ENCODE assay signal across 29 cellular contexts in the genomic region with DNA sequence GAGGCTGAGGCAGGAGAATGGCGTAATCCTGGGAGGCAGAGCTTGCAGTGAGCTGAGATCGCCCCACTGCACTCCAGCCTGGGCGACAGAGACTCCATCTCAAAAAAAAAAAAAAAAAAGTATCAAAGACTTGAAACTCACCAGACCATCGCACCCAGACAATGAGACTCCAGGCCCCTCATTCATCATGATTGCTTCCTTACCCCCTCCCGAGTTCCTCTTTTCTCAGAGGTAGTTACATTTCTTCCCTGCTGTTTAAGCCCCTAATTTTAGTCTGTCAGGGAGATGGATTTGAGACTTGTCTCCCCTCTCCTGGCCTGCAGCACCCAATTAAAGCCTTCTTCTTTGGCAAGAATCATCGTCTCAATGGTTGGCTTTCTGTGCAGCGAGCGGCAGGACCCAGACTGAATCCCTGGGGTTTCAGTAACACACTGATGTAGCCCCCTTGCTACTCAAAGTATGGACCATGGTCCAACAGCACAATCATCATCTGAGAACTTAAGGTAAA.
"Had no signal": no experiment of that assay in that cellular context is flagged by ENCODE, and none has a peak within 500 bp of the region (broad histone marks: within the 10 kb centered on the region; RNA-seq: fewer than 3 reads in every experiment).

No MANE protein-coding gene starts in this region.

- H3K9me3 Mint-ChIP-seq: natural killer cell treated with Interleukin-12 subunit alpha and Interleukin-12 subunit beta and Interleukin-15 and Interleukin-18, amount 100 ng/mL, for 72 hours; stimulated activated naive CD8-positive, alpha-beta T cell treated with anti-CD3 and anti-CD28 coated beads, Interleukin-15, amount 100 ng/mL, for 72 hours; type B pancreatic cell had no signal

- H3K27me3 Mint-ChIP-seq: stimulated activated naive CD8-positive, alpha-beta T cell treated with anti-CD3 and anti-CD28 coated beads, Interleukin-15, amount 100 ng/mL, for 72 hours; type B pancreatic cell had no signal

- H3K9me3 ChIP-seq: neutrophil, pancreas, psoas muscle, suprapubic skin, testis, tibial artery, transverse colon, upper lobe of right lung, uterus had no signal

- H3K4me1 Mint-ChIP-seq: naive thymus-derived CD8-positive, alpha-beta T cell; stimulated activated naive CD8-positive, alpha-beta T cell treated with anti-CD3 and anti-CD28 coated beads, Interleukin-15, amount 100 ng/mL, for 72 hours had no signal

- H3K4me3 Mint-ChIP-seq: natural killer cell treated with Interleukin-12 subunit alpha and Interleukin-12 subunit beta and Interleukin-15 and Interleukin-18, amount 100 ng/mL, for 72 hours; nephron progenitor cell; neural crest cell; stimulated activated memory B cell treated with anti-CD40 and anti-IgM and Interleukin-4, amounts not matched to agents 10 μg/mL and 1 μg/mL and 100 μg/mL, for 72 hours; stimulated activated naive CD8-positive, alpha-beta T cell treated with anti-CD3 and anti-CD28 coated beads, Interleukin-15, amount 100 ng/mL, for 72 hours; type B pancreatic cell had no signal

- H3K36me3 ChIP-seq: neutrophil, pancreas, spleen, suprapubic skin, tibial artery, transverse colon, upper lobe of right lung, uterus had no signal

- H3K4me3 ChIP-seq: pancreas, psoas muscle, skin epidermis, smooth muscle cell, spleen, suprapubic skin, testis, tibial artery, transverse colon, upper lobe of right lung, uterus had no signal

- H3K27me3 ChIP-seq: neutrophil, pancreas, spleen, suprapubic skin, testis, tibial artery, transverse colon, upper lobe of right lung, uterus had no signal

- H3K27ac Mint-ChIP-seq: natural killer cell treated with Interleukin-12 subunit alpha and Interleukin-12 subunit beta and Interleukin-15 and Interleukin-18, amount 100 ng/mL, for 72 hours; nephron progenitor cell; stimulated activated memory B cell treated with anti-CD40 and anti-IgM and Interleukin-4, amounts not matched to agents 10 μg/mL and 1 μg/mL and 100 μg/mL, for 72 hours; stimulated activated naive CD8-positive, alpha-beta T cell treated with anti-CD3 and anti-CD28 coated beads, Interleukin-15, amount 100 ng/mL, for 72 hours; type B pancreatic cell had no signal

- H3K27ac ChIP-seq: neutrophil, pancreas, psoas muscle, skin epidermis, spleen, suprapubic skin, testis, tibial artery, transverse colon, upper lobe of right lung, uterus had no signal

- H3K36me3 Mint-ChIP-seq: natural killer cell treated with Interleukin-12 subunit alpha and Interleukin-12 subunit beta and Interleukin-15 and Interleukin-18, amount 100 ng/mL, for 72 hours; stimulated activated memory B cell treated with anti-CD40 and anti-IgM and Interleukin-4, amounts not matched to agents 10 μg/mL and 1 μg/mL and 100 μg/mL, for 72 hours; type B pancreatic cell had no signal

- H3K4me1 ChIP-seq: pancreas, psoas muscle, testis, tibial artery, transverse colon, upper lobe of right lung, uterus had no signal

- DNase-seq: naive thymus-derived CD8-positive, alpha-beta T cell; nephron progenitor cell; nucleus accumbens; pancreas; psoas muscle; right cardiac atrium; spleen; stimulated activated CD4-positive, alpha-beta T cell treated with anti-CD3 and anti-CD28 coated beads, Interleukin-12 subunit alpha, Interleukin-12 subunit beta, amount 100 ng/mL, for 4 hours; stimulated activated CD4-positive, alpha-beta T cell treated with anti-CD3 and anti-CD28 coated beads, Interleukin-1b, Interleukin-23, amount 100 ng/mL, for 48 hours; stimulated activated CD4-positive, alpha-beta T cell treated with anti-CD3 and anti-CD28 coated beads, Interleukin-4, amount 100 ng/mL, for 1 hour; stimulated activated CD4-positive, alpha-beta T cell treated with anti-CD3 and anti-CD28 coated beads, Interleukin-4, amount 100 ng/mL, for 4 hours; stimulated activated CD8-positive, alpha-beta memory T cell treated with anti-CD3 and anti-CD28 coated beads, Interleukin-4, amount 100 ng/mL, for 48 hours; stimulated activated naive CD4-positive, alpha-beta T cell; stimulated activated naive CD8-positive, alpha-beta T cell treated with anti-CD3 and anti-CD28 coated beads, Interleukin-15, amount 100 ng/mL, for 72 hours; stimulated activated naive CD8-positive, alpha-beta T cell treated with anti-CD3 and anti-CD28 coated beads, Interleukin-15, Interleukin-2, amounts not matched to agents 100 U/mL and 50 U/mL, for 24 hours; substantia nigra; testis; tibial artery; transverse colon; upper lobe of right lung; uterus had no signal
